22 cellular contexts compared by ENCODE assay signal in genomic region chr22:46534177-46534776, GRCh38.
"Had no signal": no experiment of that assay in that cellular context is flagged by ENCODE, and none has a peak within 500 bp of the region (broad histone marks: within the 10 kb centered on the region; RNA-seq: fewer than 3 reads in every experiment).

No MANE protein-coding gene starts in this region.

- DNase-seq: activated B cell treated with CpG ODN at 0.5 μM for 24 hours; activated CD4-positive, alpha-beta T cell treated with anti-CD3 and anti-CD28 coated beads for 36 hours; activated CD4-positive, alpha-beta T cell treated with anti-CD3 and anti-CD28 coated beads, Interleukin-2, amount 50 U/mL, for 48 hours; activated gamma-delta T cell; activated naive CD4-positive, alpha-beta T cell treated with anti-CD3 and anti-CD28 coated beads, Interleukin-2, amount 50 U/mL, for 16 hours; activated naive CD8-positive, alpha-beta T cell treated with anti-CD3 and anti-CD28 coated beads, Interleukin-2, amount 50 U/mL, for 24 hours; body of pancreas; central memory CD4-positive, alpha-beta T cell; colonic mucosa; dorsolateral prefrontal cortex; effector memory CD8-positive, alpha-beta T cell; gastrocnemius medialis; hippocampal formation; mesendoderm; naive B cell; psoas muscle; stimulated activated CD4-positive, alpha-beta T cell treated with anti-CD3 and anti-CD28 coated beads, Interleukin-4, amount 100 ng/mL, for 4 hours; stimulated activated naive CD8-positive, alpha-beta T cell treated with anti-CD3 and anti-CD28 coated beads, Interleukin-15, Interleukin-2, amounts not matched to agents 100 U/mL and 50 U/mL, for 24 hours; SW 1271; T-helper 17 cell had no signal

- H3K9me3 Mint-ChIP-seq: activated B cell treated with CpG ODN at 0.5 μM for 24 hours; activated naive CD8-positive, alpha-beta T cell treated with anti-CD3 and anti-CD28 coated beads, Interleukin-2, amount 50 U/mL, for 24 hours; effector memory CD8-positive, alpha-beta T cell had no signal

- H3K4me3 ChIP-seq: body of pancreas, colonic mucosa, dorsolateral prefrontal cortex, esophagus muscularis mucosa, gastrocnemius medialis, psoas muscle, right atrium auricular region had no signal

- H3K27me3 ChIP-seq: right atrium auricular region had no signal

- H3K27ac ChIP-seq: body of pancreas, colonic mucosa, dorsolateral prefrontal cortex, esophagus muscularis mucosa, gastrocnemius medialis, psoas muscle, right atrium auricular region had no signal

- H3K36me3 ChIP-seq: colonic mucosa, esophagus muscularis mucosa, gastrocnemius medialis, right atrium auricular region had no signal

- H3K4me3 Mint-ChIP-seq: activated B cell treated with CpG ODN at 0.5 μM for 24 hours; activated CD4-positive, alpha-beta T cell treated with anti-CD3 and anti-CD28 coated beads for 36 hours; activated naive CD8-positive, alpha-beta T cell treated with anti-CD3 and anti-CD28 coated beads, Interleukin-2, amount 50 U/mL, for 24 hours; effector memory CD8-positive, alpha-beta T cell; T-helper 17 cell had no signal

- H3K27ac Mint-ChIP-seq: activated B cell treated with CpG ODN at 0.5 μM for 24 hours; activated CD4-positive, alpha-beta T cell treated with anti-CD3 and anti-CD28 coated beads for 36 hours; activated naive CD8-positive, alpha-beta T cell treated with anti-CD3 and anti-CD28 coated beads, Interleukin-2, amount 50 U/mL, for 24 hours; effector memory CD8-positive, alpha-beta T cell; naive B cell; T-helper 17 cell had no signal

- H3K9me3 ChIP-seq: body of pancreas, colonic mucosa, esophagus muscularis mucosa, gastrocnemius medialis, psoas muscle, right atrium auricular region had no signal

- H3K36me3 Mint-ChIP-seq: naive B cell had no signal
